19 cellular contexts compared by ENCODE assay signal in genomic region chrX:131287556-131288179, GRCh38. TPM values are rescaled to one million over a fixed set of nuclear protein-coding genes. Genes with fewer than 3 reads are reported as not detected.
DNase-seq lines count a peak whose midpoint lies in the region; ATAC-seq, FAIRE-seq and TF ChIP-seq lines count a peak whose summit lies in the region.
"Had no signal": no experiment of that assay in that cellular context is flagged by ENCODE, and none has a peak within 500 bp of the region (broad histone marks: within the 10 kb centered on the region; RNA-seq: fewer than 3 reads in every experiment).

No MANE protein-coding gene starts in this region.

- H3K79me2 ChIP-seq in H9 (ENCODE audit: insufficient read depth, low read length): no peaks in the 10 kb centered on the region
- no peaks in the 10 kb centered on the region for H3K79me2 ChIP-seq in H1 (ENCODE audit: control insufficient read depth in 1 of 2, insufficient read depth in 2 of 2, low read length in 2 of 2)
- no peaks in the 10 kb centered on the region for H3K79me2 ChIP-seq in trophoblast cell (ENCODE audit: control insufficient read depth, insufficient read depth, low read length, poor library complexity)

- H3K4me1 ChIP-seq in H9 (ENCODE audit: insufficient read depth, low read length) (peaks cover 20% of the 10 kb centered on the region), H1 (replicated peaks in 1 of 4; ENCODE audit: control insufficient read depth in 3 of 4, insufficient read depth in 4 of 4, low read length in 3 of 4) (peaks cover 0 to 4% (median 2%) of the 10 kb centered on the region in 4 experiments; a peak in 6 of 7 replicates), trophoblast cell (ENCODE audit: control insufficient read depth in 1 of 2, insufficient read depth in 2 of 2, low read length in 2 of 2) (peaks cover 2 to 3% of the 10 kb centered on the region in 2 experiments)
- H3K4me1 ChIP-seq: BE2C had no signal

- H2BK5ac ChIP-seq in H9 (ENCODE audit: insufficient read length, low read length) (no peak overlapping the region), H1 (ENCODE audit: low read depth, low read length) (no peak overlapping the region), trophoblast cell (ENCODE audit: low read depth, low read length, poor library complexity) (no peak overlapping the region)

- no peak overlapping the region for H2BK120ac ChIP-seq in H9 (ENCODE audit: low read depth, low read length, poor library complexity, severe bottlenecking)
- H2BK120ac ChIP-seq in H1 (replicated peaks; ENCODE audit: low read depth, low read length): no peak overlapping the region
- H2BK120ac ChIP-seq in trophoblast cell (ENCODE audit: insufficient read depth, low read length, poor library complexity): no peak overlapping the region

- H4K20me1 ChIP-seq in H9 (ENCODE audit: control insufficient read depth, insufficient read depth, insufficient read length) (no peaks in the 10 kb centered on the region), H1 (replicated peaks in 1 of 2; ENCODE audit: control insufficient read depth in 1 of 2, insufficient read depth in 2 of 2, low read length in 2 of 2) (no peaks in the 10 kb centered on the region)

- no peak overlapping the region for H4K5ac ChIP-seq in H9 (ENCODE audit: insufficient read length, low read depth, low read length)
- H4K5ac ChIP-seq in H1 (ENCODE audit: insufficient read length, low read depth, low read length): no peak overlapping the region

- no peak overlapping the region for H2BK20ac ChIP-seq in H9 (ENCODE audit: low read depth, low read length, poor library complexity, severe bottlenecking)
- no peak overlapping the region for H2BK20ac ChIP-seq in H1 (ENCODE audit: low read length)

- no peak overlapping the region for H3K18ac ChIP-seq in H9 (ENCODE audit: insufficient read length, low read depth, low read length)
- no peak overlapping the region for H3K18ac ChIP-seq in H1 (ENCODE audit: extremely low read depth, low read length)
- H3K18ac ChIP-seq in trophoblast cell (ENCODE audit: low read length): no peak overlapping the region

- peak overlapping the region; percentile 66 for H3K4me2 ChIP-seq in H9 (ENCODE audit: insufficient read depth, insufficient read length, low read length)
- peak overlapping the region; percentile 68 to 74 for H3K4me2 ChIP-seq in H1 (ENCODE audit: insufficient read depth in 1 of 2, low read depth in 2 of 2, low read length in 2 of 2)
- no peak overlapping the region for H3K4me2 ChIP-seq in trophoblast cell (ENCODE audit: low read length)

- H3K23ac ChIP-seq in H9 (ENCODE audit: insufficient read length, low read depth, low read length) (no peak overlapping the region), H1 (ENCODE audit: insufficient read length) (no peak overlapping the region), trophoblast cell (ENCODE audit: low read length) (no peak overlapping the region)

- H2AFZ ChIP-seq in H9 (ENCODE audit: low read length): no peak overlapping the region
- no peak overlapping the region for H2AFZ ChIP-seq in H1 (ENCODE audit: low read length)
- no peak overlapping the region for H2AFZ ChIP-seq in trophoblast cell (ENCODE audit: insufficient read depth, low read length, poor library complexity)

- WGBS in H9 (ENCODE audit: extremely low coverage, insufficient read length, low lambda C conversion rate): no CpG with 5 or more reads among the region's 4 CpGs
- WGBS in H1 (ENCODE audit: extremely low coverage in 1 of 2, insufficient coverage in 1 of 2, insufficient read length in 1 of 2, insufficient replicate concordance in 2 of 2, low coverage in 1 of 2, low lambda C conversion rate in 2 of 2, missing lambda C conversion rate in 1 of 2), 2 experiments: 72% methylated on average over 3 of the region's 4 CpGs; no CpG with 5 or more reads in 1 of the 2 experiments
- WGBS in trophoblast cell (ENCODE audit: extremely low coverage, insufficient coverage, insufficient read length): no CpG with 5 or more reads among the region's 4 CpGs

- no peak overlapping the region for H3K56ac ChIP-seq in H9 (ENCODE audit: insufficient read length, low read depth, low read length)
- H3K56ac ChIP-seq in H1 (replicated peaks; ENCODE audit: insufficient read length, low read depth, low read length): no peak overlapping the region

- TF ChIP-seq CTCF in H9 (conservative IDR thresholded peaks at IDR 0.05) (no peak), H1 (IDR thresholded peaks at IDR 0.05; ENCODE audit: control extremely low read depth in 1 of 3, insufficient read depth in 1 of 3, low read depth in 1 of 3, low read length in 3 of 3) (no peak), nephron (IDR thresholded peaks at IDR 0.05; ENCODE audit: unreplicated experiment in 3 of 3) (no peak), progenitor cell of endocrine pancreas (IDR thresholded peaks at IDR 0.05; ENCODE audit: unreplicated experiment) (no peak)

- H3K27ac Mint-ChIP-seq in H9 (peak overlapping the region in 2 of 3 experiments; percentile 33 to 57; a peak in 3 of 7 replicates), nephron (peak overlapping the region in 2 of 3 experiments; percentile 24 to 68), progenitor cell of endocrine pancreas (peak overlapping the region; percentile 53)
- H3K27ac Mint-ChIP-seq: CD4-positive, alpha-beta memory T cell had no signal

- TF ChIP-seq EP300 in H1 (IDR thresholded peaks at IDR 0.05; ENCODE audit: borderline replicate concordance in 1 of 2, low read depth in 2 of 2, low read length in 2 of 2): no peak

- H3K4me3 Mint-ChIP-seq in H9 (peak overlapping the region in 1 of 2 experiments; percentile 58; a peak in 2 of 5 replicates), nephron (peak overlapping the region; percentile 63 to 74 (median 64)), progenitor cell of endocrine pancreas (ENCODE audit: low read depth) (peak overlapping the region; percentile 50)
- H3K4me3 Mint-ChIP-seq: CD4-positive, alpha-beta memory T cell had no signal

- H3K27ac ChIP-seq in H9 (ENCODE audit: insufficient read length, low read depth, low read length): no peak overlapping the region
- no peak overlapping the region for H3K27ac ChIP-seq in H1 (ENCODE audit: low read depth, low read length)
- no peak overlapping the region for H3K27ac ChIP-seq in trophoblast cell (ENCODE audit: low read depth, low read length)
- H3K27ac ChIP-seq: C4-2B, HL-60 had no signal

- no peak for TF ChIP-seq POLR2A in H1 (IDR thresholded peaks at IDR 0.05; ENCODE audit: control extremely low read depth in 1 of 2, low read depth in 2 of 2, low read length in 2 of 2)

- no peaks in the 10 kb centered on the region for H3K27me3 ChIP-seq in H9 (ENCODE audit: insufficient read depth, low read length)
- no peaks in the 10 kb centered on the region for H3K27me3 ChIP-seq in H1 (replicated peaks in 1 of 4; ENCODE audit: control insufficient read depth in 3 of 4, extremely low read depth in 1 of 4, insufficient read depth in 3 of 4, low read length in 3 of 4)
- no peaks in the 10 kb centered on the region for H3K27me3 ChIP-seq in trophoblast cell (ENCODE audit: insufficient read depth, low read length)
- H3K27me3 ChIP-seq: BE2C had no signal

- H4K8ac ChIP-seq in H9 (replicated peaks; ENCODE audit: insufficient read length, low read depth, low read length): no peak overlapping the region
- H4K8ac ChIP-seq in H1 (ENCODE audit: extremely low read depth, insufficient read depth, low read length): no peak overlapping the region
- no peak overlapping the region for H4K8ac ChIP-seq in trophoblast cell (ENCODE audit: low read depth, low read length)

- no peak overlapping the region for H4K12ac ChIP-seq in trophoblast cell (ENCODE audit: low read depth, low read length)

- H3K36me3 ChIP-seq in H1 (ENCODE audit: control insufficient read depth in 2 of 4, insufficient read depth in 4 of 4, low read length in 3 of 4) (peaks cover 0 to 7% (median 4%) of the 10 kb centered on the region in 4 experiments; a peak in 3 of 8 replicates), trophoblast cell (ENCODE audit: control insufficient read depth in 1 of 2, insufficient read depth in 2 of 2, low read length in 2 of 2) (no peaks in the 10 kb centered on the region)
- H3K36me3 ChIP-seq: BE2C had no signal

- no peak overlapping the region for H4K91ac ChIP-seq in H9 (ENCODE audit: insufficient read length, low read depth, low read length)
- no peak overlapping the region for H4K91ac ChIP-seq in H1 (replicated peaks; ENCODE audit: insufficient read length, low read length)
- no peak overlapping the region for H4K91ac ChIP-seq in trophoblast cell (ENCODE audit: low read depth, low read length)

- H2BK15ac ChIP-seq in H9 (ENCODE audit: low read depth, low read length): no peak overlapping the region
- no peak overlapping the region for H2BK15ac ChIP-seq in H1 (ENCODE audit: low read length)

- H3K9me3 Mint-ChIP-seq in H9 (no peaks in the 10 kb centered on the region), nephron (no peaks in the 10 kb centered on the region), progenitor cell of endocrine pancreas (ENCODE audit: low read depth) (no peaks in the 10 kb centered on the region)
- H3K9me3 Mint-ChIP-seq: CD4-positive, alpha-beta memory T cell had no signal

- H3K4ac ChIP-seq in H9 (ENCODE audit: low read depth, low read length) (no peak overlapping the region; the same call in 1 of the 2 replicates), H1 (replicated peaks; ENCODE audit: insufficient read length, low read depth, low read length) (no peak overlapping the region), trophoblast cell (ENCODE audit: low read depth, low read length) (no peak overlapping the region)

- POLR2A ChIA-PET in H1 (lab: Charles Lee; ENCODE audit: partially characterized antibody): interaction anchor here (0.6 to 3.0 kb wide), 3 partner anchors 10 to 191 kb away, joined by 3 to 16 read pairs (median 4); no protein-coding TSS in a partner anchor

- H3K4me1 Mint-ChIP-seq in H9 (peaks cover 64 to 68% of the 10 kb centered on the region in 2 experiments), nephron (peaks cover 18% of the 10 kb centered on the region), progenitor cell of endocrine pancreas (ENCODE audit: low read depth) (peaks cover 12% of the 10 kb centered on the region)
- H3K4me1 Mint-ChIP-seq: CD4-positive, alpha-beta memory T cell had no signal

- H3T11ph ChIP-seq in H9 (ENCODE audit: low read length): no peak overlapping the region

- no peak overlapping the region for H3K14ac ChIP-seq in H9 (ENCODE audit: insufficient read depth, low read length)
- H3K14ac ChIP-seq in H1 (ENCODE audit: insufficient read length): no peak overlapping the region
- H3K14ac ChIP-seq in trophoblast cell (ENCODE audit: low read length): no peak overlapping the region

- H3K23me2 ChIP-seq in H9 (ENCODE audit: insufficient read length, low read depth, low read length, poor library complexity, severe bottlenecking) (peaks cover 9% of the 10 kb centered on the region), H1 (ENCODE audit: low read depth, low read length) (no peaks in the 10 kb centered on the region)

- H3K79me1 ChIP-seq in H9 (ENCODE audit: insufficient read depth, low read depth, low read length, poor library complexity, severe bottlenecking) (no peaks in the 10 kb centered on the region), H1 (ENCODE audit: low read depth, low read length) (no peaks in the 10 kb centered on the region), trophoblast cell (ENCODE audit: low read length) (no peaks in the 10 kb centered on the region)

- no peak overlapping the region for H3K9ac ChIP-seq in H9 (ENCODE audit: extremely low read depth, insufficient read length, low read length)
- H3K9ac ChIP-seq in H1 (replicated peaks in 1 of 4; ENCODE audit: extremely low read depth in 1 of 4, low read depth in 3 of 4, low read length in 3 of 4): no peak overlapping the region
- no peak overlapping the region for H3K9ac ChIP-seq in trophoblast cell (ENCODE audit: low read length)

- no peaks in the 10 kb centered on the region for H3K27me3 Mint-ChIP-seq in H9 (ENCODE audit: low read depth)
- no peaks in the 10 kb centered on the region for H3K27me3 Mint-ChIP-seq in nephron (ENCODE audit: low read depth)
- H3K27me3 Mint-ChIP-seq in progenitor cell of endocrine pancreas: no peaks in the 10 kb centered on the region

- no peak for DNase-seq in H9
- DNase-seq in H1 (ENCODE audit: low read depth in 1 of 2, low spot score in 2 of 2): no peak
- DNase-seq in progenitor cell of endocrine pancreas (ENCODE audit: low spot score, unreplicated experiment): no peak
- no peak for DNase-seq in NCI-H2081 treated with DMSO at 0.1 percent for 48 hours (lab: John Stamatoyannopoulos, UW)
- DNase-seq in trophoblast cell: no peak
- DNase-seq: BE2C; CD4-positive, alpha-beta memory T cell; DMS79; H7; IMR-90; KBM-7 had no signal

- no peak for ATAC-seq in GM19452 (IDR thresholded peaks at IDR 0.05; ENCODE audit: unreplicated experiment)

- no peaks in the 10 kb centered on the region for H3K9me3 ChIP-seq in H9 (ENCODE audit: control insufficient read depth, low read depth, low read length)
- H3K9me3 ChIP-seq in H1 (ENCODE audit: insufficient read depth in 2 of 2, low read depth in 1 of 2, low read length in 1 of 2): no peaks in the 10 kb centered on the region
- H3K9me3 ChIP-seq in trophoblast cell (ENCODE audit: insufficient read depth, low read depth, low read length): no peaks in the 10 kb centered on the region
- H3K9me3 ChIP-seq: BE2C had no signal

- H2AK5ac ChIP-seq in H9 (ENCODE audit: insufficient read length, low read length) (no peak overlapping the region), H1 (ENCODE audit: low read depth, low read length) (no peak overlapping the region), trophoblast cell (ENCODE audit: low read length) (no peak overlapping the region)

- CTCF ChIA-PET in H1 (lab: Charles Lee; ENCODE audit: partially characterized antibody): interaction anchor here (0.9 to 1.3 kb wide), 2 partner anchors 25 to 156 kb away, joined by 3 read pairs; no protein-coding TSS in a partner anchor

- TF ChIP-seq RAD21 in H1 (IDR thresholded peaks at IDR 0.05 in 1 of 2, conservative IDR thresholded peaks at IDR 0.05 in 1 of 2; ENCODE audit: low read depth in 2 of 2, low read length in 2 of 2): no peak

- H3K4me3 ChIP-seq in H1 (ENCODE audit: extremely low read depth in 1 of 4, insufficient read depth in 2 of 4, low read depth in 3 of 4, low read length in 4 of 4) (peak overlapping the region in 1 of 4 experiments; percentile 83; a peak in 1 of 8 replicates), trophoblast cell (ENCODE audit: low read depth, low read length) (no peak overlapping the region)

- peaks cover 6 to 27% (median 9%) of the 10 kb centered on the region in 3 experiments; a peak in 5 of 7 replicates for H3K36me3 Mint-ChIP-seq in H9 (ENCODE audit: insufficient read depth in 1 of 3, low read depth in 3 of 3)
- peaks cover 16% of the 10 kb centered on the region for H3K36me3 Mint-ChIP-seq in nephron (ENCODE audit: low read depth)
- no peaks in the 10 kb centered on the region for H3K36me3 Mint-ChIP-seq in progenitor cell of endocrine pancreas (ENCODE audit: insufficient read depth)
- H3K36me3 Mint-ChIP-seq: CD4-positive, alpha-beta memory T cell had no signal

- FAIRE-seq in H1 (lab: Jason Lieb, UNC): peak; percentile 24
- FAIRE-seq: A204.1, GM12891, GM19239 had no signal

- H2BK12ac ChIP-seq in H9 (ENCODE audit: insufficient read length, low read depth, low read length) (no peak overlapping the region), H1 (ENCODE audit: low read depth, low read length) (no peak overlapping the region), trophoblast cell (ENCODE audit: low read length) (no peak overlapping the region)

RNA-seq across cellular contexts. Expression of gene IGSF1, which starts 1.4 kb away (rescaled TPM):
- total RNA-seq in H9 (2021): 11.9 and 12.5 TPM in 2 replicates
- 23.0 and 23.1 TPM in 2 replicates for total RNA-seq in H1 (2021; fragmentation: NEBNext Ultra II Directional; extraction: Animal tissue kit (Norgen Biotek cat#: 25700))
- 24.3 and 39.9 TPM in 2 replicates for polyA plus RNA-seq in H1 (2011; rRNA removed)
- 25.4 TPM for polyA plus RNA-seq in H1 (2011; cell fraction: cytosol; rRNA removed)
- polyA plus RNA-seq in H1 (2011; cell fraction: nucleus; rRNA removed): 52.3 TPM
- polyA plus RNA-seq in H1 (2012, experiment 1 of 2): 28.4 to 34.8 TPM (median 31.8 TPM) in 4 replicates
- polyA plus RNA-seq in H1 (2012, experiment 2 of 2): 25.2 TPM
- 46.4 TPM for polyA plus RNA-seq in H1 (2013, experiment 1 of 2)
- polyA plus RNA-seq in H1 (2013, experiment 2 of 2): 41.6 TPM
- polyA minus RNA-seq in H1 (2011; rRNA and poly(A)+ RNA removed): 31.3 and 52.1 TPM in 2 replicates
- polyA minus RNA-seq in H1 (2011; cell fraction: cytosol; rRNA and poly(A)+ RNA removed): 12.3 TPM
- polyA minus RNA-seq in H1 (2011; cell fraction: nucleus; rRNA and poly(A)+ RNA removed): 16.7 TPM
- total RNA-seq in progenitor cell of endocrine pancreas: 13.8 and 14.6 TPM in 2 replicates
- 0.40 and 0.42 TPM in 2 replicates for polyA plus RNA-seq in trophoblast cell (2013)
- total RNA-seq: CD4-positive, alpha-beta memory T cell; IMR-90 had no signal
- polyA plus RNA-seq: AG04450; CD4-positive, alpha-beta memory T cell; IMR-90 had no signal
